ENCODE assay signal across 28 cellular contexts in genomic region chr10:81303656-81304055, GRCh38.
"Had no signal": no experiment of that assay in that cellular context is flagged by ENCODE, and none has a peak within 500 bp of the region (broad histone marks: within the 10 kb centered on the region; RNA-seq: fewer than 3 reads in every experiment).

No MANE protein-coding gene starts in this region.

- DNase-seq: activated B cell treated with CpG ODN at 0.5 μM for 24 hours; activated CD4-positive, alpha-beta T cell treated with anti-CD3 and anti-CD28 coated beads for 48 hours; activated CD4-positive, alpha-beta T cell treated with anti-CD3 and anti-CD28 coated beads, Interleukin-2, amount 50 U/mL, for 1 hour; activated CD4-positive, alpha-beta T cell treated with anti-CD3 and anti-CD28 coated beads, Interleukin-2, amount 50 U/mL, for 48 hours; activated CD8-positive, alpha-beta memory T cell treated with anti-CD3 and anti-CD28 coated beads, Interleukin-2, amount 50 U/mL, for 48 hours; activated gamma-delta T cell; activated naive CD4-positive, alpha-beta T cell; activated naive CD4-positive, alpha-beta T cell treated with anti-CD3 and anti-CD28 coated beads, Interleukin-2, amount 10 ng/mL, durations not matched to agents 7 days and 5 days; activated naive CD8-positive, alpha-beta T cell treated with anti-CD3 and anti-CD28 coated beads, Interleukin-2, amount 10 ng/mL, durations not matched to agents 7 days and 5 days; activated T-cell treated with anti-CD3 and anti-CD28 coated beads for 4 hours; activated T-cell treated with anti-CD3 and anti-CD28 coated beads, Interleukin-2, amount 50 U/mL, for 24 hours; activated T-cell treated with anti-CD3 and anti-CD28 coated beads, Interleukin-2, amount 50 U/mL, for 72 hours; brain microvascular endothelial cell; caudate nucleus; cortex of kidney; dermis blood vessel endothelial cell; effector CD4-positive, alpha-beta T cell; effector memory CD8-positive, alpha-beta T cell; erythroblast; esophagus squamous epithelium; head of caudate nucleus; hippocampal formation; T-helper 17 cell; T1000; WERI-Rb-1 had no signal

- H3K4me1 ChIP-seq: ascending aorta, esophagus squamous epithelium had no signal

- H3K27me3 ChIP-seq: ascending aorta, brain microvascular endothelial cell, esophagus squamous epithelium had no signal

- H3K4me3 Mint-ChIP-seq: activated B cell treated with CpG ODN at 0.5 μM for 24 hours; activated naive CD4-positive, alpha-beta T cell treated with anti-CD3 and anti-CD28 coated beads, Interleukin-2, amount 10 ng/mL, durations not matched to agents 7 days and 5 days; activated naive CD8-positive, alpha-beta T cell treated with anti-CD3 and anti-CD28 coated beads, Interleukin-2, amount 10 ng/mL, durations not matched to agents 7 days and 5 days; activated T-cell treated with anti-CD3 and anti-CD28 coated beads, Interleukin-2, amount 50 U/mL, for 24 hours; activated T-cell treated with anti-CD3 and anti-CD28 coated beads, Interleukin-2, amount 50 U/mL, for 72 hours; effector memory CD8-positive, alpha-beta T cell; T-helper 17 cell; T-helper 2 cell treated with Interferon-gamma antibody and Interleukin-4, amounts not matched to agents 5 μg/mL and 100 μg/mL, for 36 hours had no signal

- H3K36me3 Mint-ChIP-seq: activated naive CD4-positive, alpha-beta T cell treated with anti-CD3 and anti-CD28 coated beads, Interleukin-2, amount 10 ng/mL, durations not matched to agents 7 days and 5 days; activated naive CD4-positive, alpha-beta T cell treated with anti-CD3 and anti-CD28 coated beads, Interleukin-2, amount 50 U/mL, for 72 hours; activated naive CD8-positive, alpha-beta T cell treated with anti-CD3 and anti-CD28 coated beads, Interleukin-2, amount 10 ng/mL, durations not matched to agents 7 days and 5 days had no signal

- H3K4me1 Mint-ChIP-seq: activated B cell treated with CpG ODN at 0.5 μM for 24 hours; activated naive CD4-positive, alpha-beta T cell treated with anti-CD3 and anti-CD28 coated beads, Interleukin-2, amount 10 ng/mL, durations not matched to agents 7 days and 5 days; activated naive CD8-positive, alpha-beta T cell treated with anti-CD3 and anti-CD28 coated beads, Interleukin-2, amount 10 ng/mL, durations not matched to agents 7 days and 5 days; T-helper 17 cell had no signal

- H3K36me3 ChIP-seq: ascending aorta, brain microvascular endothelial cell, esophagus squamous epithelium, WERI-Rb-1 had no signal

- H3K27ac Mint-ChIP-seq: activated B cell treated with CpG ODN at 0.5 μM for 24 hours; activated naive CD4-positive, alpha-beta T cell treated with anti-CD3 and anti-CD28 coated beads, Interleukin-2, amount 10 ng/mL, durations not matched to agents 7 days and 5 days; activated naive CD4-positive, alpha-beta T cell treated with anti-CD3 and anti-CD28 coated beads, Interleukin-2, amount 50 U/mL, for 72 hours; activated naive CD8-positive, alpha-beta T cell treated with anti-CD3 and anti-CD28 coated beads, Interleukin-2, amount 10 ng/mL, durations not matched to agents 7 days and 5 days; activated T-cell treated with anti-CD3 and anti-CD28 coated beads, Interleukin-2, amount 50 U/mL, for 24 hours; activated T-cell treated with anti-CD3 and anti-CD28 coated beads, Interleukin-2, amount 50 U/mL, for 72 hours; effector memory CD8-positive, alpha-beta T cell; T-helper 17 cell; T-helper 2 cell treated with Interferon-gamma antibody and Interleukin-4, amounts not matched to agents 5 μg/mL and 100 μg/mL, for 36 hours had no signal

- H3K9me3 ChIP-seq: ascending aorta had no signal

- H3K4me3 ChIP-seq: ascending aorta, esophagus squamous epithelium had no signal

- H3K27me3 Mint-ChIP-seq: activated B cell treated with CpG ODN at 0.5 μM for 24 hours; activated naive CD4-positive, alpha-beta T cell treated with anti-CD3 and anti-CD28 coated beads, Interleukin-2, amount 10 ng/mL, durations not matched to agents 7 days and 5 days; activated naive CD8-positive, alpha-beta T cell treated with anti-CD3 and anti-CD28 coated beads, Interleukin-2, amount 10 ng/mL, durations not matched to agents 7 days and 5 days; activated T-cell treated with anti-CD3 and anti-CD28 coated beads, Interleukin-2, amount 50 U/mL, for 24 hours; effector memory CD8-positive, alpha-beta T cell; T-helper 17 cell had no signal

- H3K27ac ChIP-seq: ascending aorta, brain microvascular endothelial cell, esophagus squamous epithelium, WERI-Rb-1 had no signal
